In genomic region chr6:11460001-11460668, GRCh38 we compare ENCODE assay signal across 9 cellular contexts.
DNase-seq lines count a peak whose midpoint lies in the region; ATAC-seq and TF ChIP-seq lines count a peak whose summit lies in the region.
"Had no signal": no experiment of that assay in that cellular context is flagged by ENCODE, and none has a peak within 500 bp of the region (broad histone marks: within the 10 kb centered on the region; RNA-seq: fewer than 3 reads in every experiment).

No MANE protein-coding gene starts in this region.

- DNase-seq in SIG-M5 treated with dmso at 0.1 percent for 504 hours (lab: John Stamatoyannopoulos, UW; ENCODE audit: unreplicated experiment) (peak; percentile 62), SIG-M5 (lab: John Stamatoyannopoulos, UW) (no peak), SKM-1 (lab: John Stamatoyannopoulos, UW; ENCODE audit: unreplicated experiment) (peak; percentile 67), left colon (peak in 1 of 2 donors; percentile 31), erythroblast (lab: John Stamatoyannopoulos, UW) (no peak), hypothalamus (lab: John Stamatoyannopoulos, UW) (no peak)
- DNase-seq in effector CD4-positive, alpha-beta T cell, result no peak

- intact Hi-C loops in left colon (cut with DNase I, micrococcal nuclease), result no loop called here

- peak; percentile 29 for ATAC-seq in HG02623 (IDR thresholded peaks at IDR 0.05; ENCODE audit: unreplicated experiment)
- ATAC-seq in left colon, result peak; percentile 90
- ATAC-seq: A549 had no signal

- TF ChIP-seq POLR2A in erythroblast (IDR thresholded peaks at IDR 0.05; ENCODE audit: low read length), result no peak

Comparison
In these comparisons a context has a peak if more than half of its experiments do, and no peak if none do; other contexts are left out.
1. DNase-seq: peak in SIG-M5 treated with dmso at 0.1 percent for 504 hours (single experiment) and SKM-1 (single experiment); none in SIG-M5 (single experiment), erythroblast (0 of 2), effector CD4-positive, alpha-beta T cell (single experiment) and hypothalamus (0 of 51).